1 cellular context compared by ENCODE assay signal in genomic region chr2:174771631-174772491, GRCh38.
TF ChIP-seq lines count a peak whose summit lies in the region.

No MANE protein-coding gene starts in this region.

TF ChIP-seq in HepG2, 621 proteins besides CTCF, POLR2A, EP300 and RAD21 (continued from another document):
- no peak for TF ChIP-seq ZIK1 (CRISPR knock-in tag; IDR thresholded peaks at IDR 0.05; ENCODE audit: borderline replicate concordance, low read depth)
- TF ChIP-seq TRAFD1 (CRISPR knock-in tag; IDR thresholded peaks at IDR 0.05; ENCODE audit: borderline replicate concordance) = no peak
